In genomic region chr3:42190701-42191442, GRCh38 we compare ENCODE assay signal across 8 cellular contexts.
DNase-seq lines count a peak whose midpoint lies in the region; ATAC-seq and TF ChIP-seq lines count a peak whose summit lies in the region.

No MANE protein-coding gene starts in this region.

- intact Hi-C loops in tibial artery (cut with DNase I; ENCODE audit: low total_unique reads), result loop anchor here (5.0 kb wide), 2 partner anchors 74 to 299 kb away; no protein-coding TSS in a partner anchor

- no peaks in the 10 kb centered on the region for H3K9me3 ChIP-seq in Peyer's patch
- no peaks in the 10 kb centered on the region for H3K9me3 ChIP-seq in tibial artery

- H3K4me1 Mint-ChIP-seq in HFFc6 (ENCODE audit: low read depth), result peaks cover 25% of the 10 kb centered on the region

- H3K4me3 Mint-ChIP-seq in HFFc6, result no peak overlapping the region

- H3K4me1 ChIP-seq in Peyer's patch (peaks cover 0 to 32% (median 0%) of the 10 kb centered on the region in 4 donors), tibial artery (peaks cover 0 to 17% (median 7%) of the 10 kb centered on the region in 4 donors)

- no peaks in the 10 kb centered on the region for H3K9me3 Mint-ChIP-seq in HFFc6

- no peaks in the 10 kb centered on the region; the same call in 1 of the 2 replicates for H3K27me3 Mint-ChIP-seq in HFFc6 (ENCODE audit: insufficient read depth)

- H3K36me3 ChIP-seq in Peyer's patch (peaks cover 0 to 83% (median 0%) of the 10 kb centered on the region in 3 donors), tibial artery (peaks cover 22 to 48% (median 36%) of the 10 kb centered on the region in 3 donors)

- H3K4me3 ChIP-seq in Peyer's patch (no peak overlapping the region), fibroblast of villous mesenchyme (ENCODE audit: low read depth, low read length) (no peak overlapping the region), tibial artery (no peak overlapping the region)

- H3K36me3 Mint-ChIP-seq in HFFc6 (ENCODE audit: low read depth), result peaks cover 22% of the 10 kb centered on the region

- no peak for TF ChIP-seq POLR2A in Peyer's patch (IDR thresholded peaks at IDR 0.05)

- H3K27me3 ChIP-seq in Peyer's patch (no peaks in the 10 kb centered on the region), tibial artery (no peaks in the 10 kb centered on the region)

- ATAC-seq in omental fat pad (ENCODE audit: low FRiP score) (peak; percentile 77), HG02973 (IDR thresholded peaks at IDR 0.05; ENCODE audit: unreplicated experiment) (no peak)

- no peak overlapping the region for H3K27ac Mint-ChIP-seq in HFFc6

- DNase-seq in C1 segment of cervical spinal cord (lab: John Stamatoyannopoulos, UW) (peak in 10 of 14 donors; percentile 17 to 64 (median 46)), HFFc6 (peak; percentile 43), Peyer's patch (peak in 2 of 3 donors; percentile 63 to 89), fibroblast of villous mesenchyme (ENCODE audit: low read depth) (peak; percentile 58), omental fat pad (ENCODE audit: low spot score) (peak; percentile 72), tibial artery (peak in 1 of 2 donors; percentile 65)
- DNase-seq in activated T-helper 1 cell treated with anti-CD3 and anti-CD28 coated beads, Interleukin-2, amount 50 U/mL, for 16 hours (ENCODE audit: low read depth in 1 of 2, low spot score in 1 of 2), result peak; percentile 41 to 43

- TF ChIP-seq CTCF in HFFc6 (IDR thresholded peaks at IDR 0.05), result peak; percentile 96
- TF ChIP-seq CTCF in Peyer's patch (IDR thresholded peaks at IDR 0.05), result peak; percentile 38 to 90 (median 86)
- TF ChIP-seq CTCF in fibroblast of villous mesenchyme (IDR thresholded peaks at IDR 0.05; ENCODE audit: insufficient read depth, low read depth, low read length), result peak; percentile 78
- peak in 1 of 3 donors; percentile 38 for TF ChIP-seq CTCF in omental fat pad (IDR thresholded peaks at IDR 0.05)
- TF ChIP-seq CTCF in tibial artery (IDR thresholded peaks at IDR 0.05), result peak; percentile 72 to 89

- H3K27ac ChIP-seq in Peyer's patch, result peak overlapping the region in 2 of 4 donors; percentile 34 to 44
- peak overlapping the region in 1 of 2 donors; percentile 6 for H3K27ac ChIP-seq in tibial artery
